15 cellular contexts compared by ENCODE assay signal in the genomic region with DNA sequence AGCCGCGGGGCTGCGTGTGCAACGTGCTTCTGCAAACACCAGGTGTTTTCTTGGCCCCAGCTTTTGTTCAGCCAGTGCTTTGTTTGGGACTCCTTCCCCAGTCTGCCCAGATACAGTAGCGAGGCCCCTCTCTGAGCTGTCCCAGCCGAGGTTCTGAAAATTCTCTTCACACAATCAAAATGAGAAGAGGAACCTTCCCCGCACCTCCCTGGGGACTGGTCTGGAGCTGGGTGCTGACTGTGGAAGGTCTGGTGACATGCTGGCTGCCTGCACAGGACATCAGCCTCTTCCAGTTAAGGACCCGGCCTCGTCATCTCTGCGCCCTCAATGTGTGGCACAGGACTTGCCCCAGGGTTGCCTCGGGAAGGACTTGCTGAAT. TPM values are rescaled to one million over a fixed set of nuclear protein-coding genes. Genes with fewer than 3 reads are reported as not detected.
DNase-seq lines count a peak whose midpoint lies in the region; ATAC-seq, FAIRE-seq and TF ChIP-seq lines count a peak whose summit lies in the region.
"Had no signal": no experiment of that assay in that cellular context is flagged by ENCODE, and none has a peak within 500 bp of the region (broad histone marks: within the 10 kb centered on the region; RNA-seq: fewer than 3 reads in every experiment).

No MANE protein-coding gene starts in this region.

- no peak overlapping the region for H3K4me3 ChIP-seq in adrenal gland
- H3K4me3 ChIP-seq: heart left ventricle, MG63, SJSA1 had no signal

- H3K36me3 ChIP-seq in adrenal gland (replicated peaks in 1 of 2) = no peaks in the 10 kb centered on the region
- H3K36me3 ChIP-seq: heart left ventricle, MG63, SJSA1 had no signal

- no peaks in the 10 kb centered on the region for H3K9me3 ChIP-seq in adrenal gland (replicated peaks in 1 of 3)
- H3K9me3 ChIP-seq: heart left ventricle, MG63, SJSA1 had no signal

- peak; percentile 66 for ATAC-seq in GM19351 (IDR thresholded peaks at IDR 0.05; ENCODE audit: unreplicated experiment)
- ATAC-seq in HG03571 (IDR thresholded peaks at IDR 0.05; ENCODE audit: unreplicated experiment) = peak; percentile 62
- ATAC-seq in HG03457 (IDR thresholded peaks at IDR 0.05; ENCODE audit: unreplicated experiment) = no peak
- ATAC-seq: heart left ventricle; stimulated activated naive CD8-positive, alpha-beta T cell treated with anti-CD3 and anti-CD28 coated beads, Interleukin-15, amount 100 ng/mL, for 72 hours had no signal

- TF ChIP-seq POLR2A in GM12891 (IDR thresholded peaks at IDR 0.05; ENCODE audit: low read depth, low read length) (no peak), adrenal gland (IDR thresholded peaks at IDR 0.05) (no peak)

- H3K27ac ChIP-seq in adrenal gland = no peak overlapping the region
- H3K27ac ChIP-seq: heart left ventricle, SJSA1 had no signal

- peak; percentile 57 for DNase-seq in GM12891 (ENCODE audit: insufficient read length, low spot score)
- DNase-seq in islet precursor cell = peak; percentile 45
- DNase-seq in hypothalamus (lab: John Stamatoyannopoulos, UW) = no peak
- no peak for DNase-seq in adrenal gland
- DNase-seq: activated CD4-positive, alpha-beta T cell treated with anti-CD3 and anti-CD28 coated beads for 1 hour; heart left ventricle; MG63; stimulated activated naive CD8-positive, alpha-beta T cell treated with anti-CD3 and anti-CD28 coated beads, Interleukin-15, amount 100 ng/mL, for 72 hours had no signal

- no peaks in the 10 kb centered on the region for H3K27me3 ChIP-seq in adrenal gland

- 79 to 97% (median 85%) methylated on average over 10 to 11 of the region's 11 CpGs for WGBS in adrenal gland, 4 donors

- peaks cover 6 to 10% of the 10 kb centered on the region in 2 donors for H3K4me1 ChIP-seq in adrenal gland (replicated peaks in 1 of 2)
- H3K4me1 ChIP-seq: SJSA1 had no signal

- FAIRE-seq in GM12891 (lab: Jason Lieb, UNC) = no peak
- FAIRE-seq: D721Med had no signal

- no peak for TF ChIP-seq CTCF in adrenal gland (IDR thresholded peaks at IDR 0.05)

- intact Hi-C loops in adrenal gland (cut with DNase I) = no loop called here

TF ChIP-seq in GM12891, 5 proteins besides CTCF, POLR2A, EP300 and RAD21:
- no peak for TF ChIP-seq PAX5 (IDR thresholded peaks at IDR 0.05; ENCODE audit: insufficient read depth, low read length, severe bottlenecking)
- no peak for TF ChIP-seq POU2F2 (IDR thresholded peaks at IDR 0.05; ENCODE audit: low read depth, low read length)
- TF ChIP-seq SPI1 (IDR thresholded peaks at IDR 0.05; ENCODE audit: low read depth, low read length) = no peak
- TF ChIP-seq TAF1 (IDR thresholded peaks at IDR 0.05; ENCODE audit: low read depth, low read length) = no peak
- no peak for TF ChIP-seq POLR2AphosphoS5 (IDR thresholded peaks at IDR 0.05; ENCODE audit: low read depth, low read length)

RNA-seq across cellular contexts. Expression of a gene that starts 4.2 kb away (rescaled TPM):
- 0.55 TPM for polyA plus RNA-seq in GM12891 (2012; ENCODE audit: low read depth, missing spikeins)
- total RNA-seq in adrenal gland = 10 to 100 TPM in 3 of 8 donors, 1 to 10 TPM in 5; 2.2 to 60.4 (median 7.6) TPM
- polyA plus RNA-seq in adrenal gland = 10 to 100 TPM in 1 of 3 donors, 1 to 10 TPM in 2; 6.5 to 63.5 (median 7.6) TPM
- total RNA-seq: H4, heart left ventricle, lung microvascular endothelial cell, SJSA1 had no signal
- polyA plus RNA-seq: heart left ventricle had no signal

RNA-seq across cellular contexts. Expression of a gene that starts 13.8 kb away (rescaled TPM):
- 77.3 TPM for polyA plus RNA-seq in GM12891 (2012; ENCODE audit: low read depth, missing spikeins)
- 100 to 1,000 TPM; 139 to 261 (median 172) TPM for total RNA-seq in adrenal gland
- polyA plus RNA-seq in adrenal gland = 100 to 1,000 TPM in 2 of 3 donors, 10 to 100 TPM in 1; 86.5 to 215 (median 188) TPM

RNA-seq across cellular contexts. Expression of a gene that starts 26.0 kb away (rescaled TPM):
- polyA plus RNA-seq in GM12891 (2012; ENCODE audit: low read depth, missing spikeins) = 0.53 TPM
- not detected for total RNA-seq in adrenal gland
- polyA plus RNA-seq in adrenal gland = not detected
- total RNA-seq: H4, heart left ventricle, lung microvascular endothelial cell, SJSA1 had no signal
- polyA plus RNA-seq: heart left ventricle had no signal

RNA-seq across cellular contexts. Expression of a gene that starts 26.7 kb away (rescaled TPM):
- polyA plus RNA-seq in GM12891 (2012; ENCODE audit: low read depth, missing spikeins) = not detected
- under 1 TPM in 2 of 8 donors, not detected in 6; 0.61 to 0.81 TPM for total RNA-seq in adrenal gland
- not detected for polyA plus RNA-seq in adrenal gland
- total RNA-seq: H4, heart left ventricle, lung microvascular endothelial cell, SJSA1 had no signal
- polyA plus RNA-seq: heart left ventricle had no signal

RNA-seq across cellular contexts. Expression of a gene that starts 31.2 kb away (rescaled TPM):
- 0.74 TPM for polyA plus RNA-seq in GM12891 (2012; ENCODE audit: low read depth, missing spikeins)
- not detected for total RNA-seq in adrenal gland
- polyA plus RNA-seq in adrenal gland = under 1 TPM in 1 of 3 donors, not detected in 2; 0.77 TPM
- total RNA-seq: heart left ventricle, lung microvascular endothelial cell, SJSA1 had no signal
- polyA plus RNA-seq: heart left ventricle had no signal

Comparison
In these comparisons a context has a peak if more than half of its experiments do, and no peak if none do; other contexts are left out.
1. DNase-seq: peak in GM12891 (single experiment) and islet precursor cell (single experiment); none in hypothalamus (0 of 51) and adrenal gland (0 of 7).